ENCODE assay signal across 2 cellular contexts in genomic region chr20:52207020-52207810, GRCh38.
A peak's percentile ranks its signal among the peaks of the same experiment; 100 is the strongest.
TF ChIP-seq lines count a peak whose summit lies in the region.

No MANE protein-coding gene starts in this region.

TF ChIP-seq in IMR-90, 13 proteins besides CTCF, POLR2A, EP300 and RAD21:
- TF ChIP-seq CEBPB (IDR thresholded peaks at IDR 0.05; ENCODE audit: low read depth, low read length) (peak; percentile 37; the same call in 1 of the 2 replicates), ELK1 (IDR thresholded peaks at IDR 0.05; ENCODE audit: borderline replicate concordance, low read depth, low read length) (no peak)

TF ChIP-seq in K562, 482 proteins besides CTCF, POLR2A, EP300 and RAD21:
- TF ChIP-seq ERF (CRISPR knock-in tag; IDR thresholded peaks at IDR 0.05) (no peak), CEBPB (tag; IDR thresholded peaks at IDR 0.05) (0 out of 2 replicates have a peak, but pooled peaks have one; percentile 15), HINFP (tag; conservative IDR thresholded peaks at IDR 0.05; ENCODE audit: low read depth) (peak; percentile 65; the same call in 1 of the 2 replicates)
TF ChIP-seq in K562: peak in this region for 2.
